ENCODE assay signal across 1 cellular context in genomic region chr11:21635359-21635758, GRCh38.
TF ChIP-seq lines count a peak whose summit lies in the region.

No MANE protein-coding gene starts in this region.

TF ChIP-seq in GM12878, 131 proteins besides CTCF, POLR2A, EP300 and RAD21 (continued from another document):
- TF ChIP-seq IRF3 (IDR thresholded peaks at IDR 0.05) (no peak), ZSCAN29 (IDR thresholded peaks at IDR 0.05) (no peak), CBX3 (IDR thresholded peaks at IDR 0.05; ENCODE audit: borderline replicate concordance, low read depth) (no peak), ATF7 (IDR thresholded peaks at IDR 0.05; ENCODE audit: low read depth) (peak; percentile 49; the same call in 1 of the 2 replicates), IKZF1 (conservative IDR thresholded peaks at IDR 0.05) (0 out of 2 replicates have a peak, but pooled peaks have one; percentile 39), SUPT20H (IDR thresholded peaks at IDR 0.05; ENCODE audit: borderline replicate concordance, control insufficient read depth, low read depth, low read length) (no peak), MTA2 (IDR thresholded peaks at IDR 0.05; ENCODE audit: low read depth) (peak; percentile 22; the same call in 1 of the 2 replicates), IKZF2 (IDR thresholded peaks at IDR 0.05) (peak; percentile 18 to 63; a peak in 3 of 4 replicates), ZNF622 (IDR thresholded peaks at IDR 0.05) (no peak), ZNF207 (IDR thresholded peaks at IDR 0.05; ENCODE audit: borderline replicate concordance) (no peak)
TF ChIP-seq in GM12878: peak in this region for 7.
